In genomic region chr2:230893338-230893737, GRCh38 we compare ENCODE assay signal across 13 cellular contexts. TPM values are rescaled to one million over a fixed set of nuclear protein-coding genes. Genes with fewer than 3 reads are reported as not detected.
DNase-seq lines count a peak whose midpoint lies in the region; ATAC-seq and TF ChIP-seq lines count a peak whose summit lies in the region.
"Had no signal": no experiment of that assay in that cellular context is flagged by ENCODE, and none has a peak within 500 bp of the region (broad histone marks: within the 10 kb centered on the region; RNA-seq: fewer than 3 reads in every experiment).

No MANE protein-coding gene starts in this region.

- WGBS in body of pancreas, 2 donors: 15 to 42% methylated on average over 2 to 6 of the region's 6 CpGs

- no peak overlapping the region for H3K4me3 ChIP-seq in GM12865 (ENCODE audit: low read depth, low read length)
- H3K4me3 ChIP-seq in body of pancreas: no peak overlapping the region
- H3K4me3 ChIP-seq: pancreas had no signal

- H3K36me3 ChIP-seq in body of pancreas (replicated peaks in 1 of 2; ENCODE audit: insufficient read depth in 1 of 2, low read depth in 2 of 2): no peaks in the 10 kb centered on the region
- H3K36me3 ChIP-seq: pancreas had no signal

- no peaks in the 10 kb centered on the region for H3K4me1 Mint-ChIP-seq in Calu3 (ENCODE audit: low read depth, unreplicated experiment)

- H3K27ac ChIP-seq in angular gyrus (ENCODE audit: low read depth, low read length) (peak overlapping the region; percentile 12), body of pancreas (no peak overlapping the region), RWPE1 (no peak overlapping the region)
- H3K27ac ChIP-seq: C4-2B, pancreas had no signal

- intact Hi-C loops in Calu3 (cut with micrococcal nuclease; ENCODE audit: unreplicated experiment) (no loop called here), body of pancreas (cut with DNase I) (no loop called here)

- BruUV-seq in Calu3 (replicated peaks; lab: Mats Ljungman, UMichigan): no TSS peak

- no peaks in the 10 kb centered on the region for H3K9me3 ChIP-seq in body of pancreas
- H3K9me3 ChIP-seq: pancreas had no signal

- no peaks in the 10 kb centered on the region for H3K27me3 ChIP-seq in body of pancreas
- H3K27me3 ChIP-seq: pancreas had no signal

- peak; percentile 74 for DNase-seq in GM12865 (ENCODE audit: low read depth)
- no peak for DNase-seq in NCI-H1092 treated with DMSO at 0.1 percent for 48 hours (lab: John Stamatoyannopoulos, UW)
- DNase-seq in Calu3: no peak
- DNase-seq in body of pancreas: no peak
- DNase-seq in RWPE1 (ENCODE audit: low spot score): no peak
- DNase-seq: NCI-H748 treated with DMSO at 0.1 percent for 48 hours had no signal

- no peak overlapping the region for H3K27ac Mint-ChIP-seq in Calu3 (ENCODE audit: unreplicated experiment)

- peaks cover 85% of the 10 kb centered on the region for H3K27me3 Mint-ChIP-seq in Calu3 (ENCODE audit: unreplicated experiment)
- H3K27me3 Mint-ChIP-seq: activated naive CD8-positive, alpha-beta T cell had no signal

- POLR2A ChIA-PET in RWPE1 (lab: Yijun Ruan, JAX; ENCODE audit: low non-redundant PET): no interaction called here

- no peaks in the 10 kb centered on the region for H3K36me3 Mint-ChIP-seq in Calu3 (ENCODE audit: insufficient read depth, unreplicated experiment)
- H3K36me3 Mint-ChIP-seq: activated naive CD8-positive, alpha-beta T cell had no signal

- CTCF ChIA-PET in Calu3 (lab: Charles Lee) (no interaction called here), RWPE1 (lab: Yijun Ruan, JAX) (no interaction called here)

- TF ChIP-seq CTCF in GM12865 (IDR thresholded peaks at IDR 0.05; ENCODE audit: insufficient read depth, low read depth, low read length, missing control alignments) (no peak), Calu3 (IDR thresholded peaks at IDR 0.05; ENCODE audit: unreplicated experiment) (no peak), body of pancreas (IDR thresholded peaks at IDR 0.05) (no peak), RWPE1 (conservative IDR thresholded peaks at IDR 0.05; ENCODE audit: low read depth) (no peak)

- no peak overlapping the region for H3K4me3 Mint-ChIP-seq in Calu3 (ENCODE audit: low read depth, unreplicated experiment)
- H3K4me3 Mint-ChIP-seq: activated naive CD8-positive, alpha-beta T cell had no signal

- H3K4me1 ChIP-seq in body of pancreas: peaks cover 10% of the 10 kb centered on the region
- H3K4me1 ChIP-seq: pancreas had no signal

- ATAC-seq in GM19397 (IDR thresholded peaks at IDR 0.05; ENCODE audit: unreplicated experiment): peak; percentile 64
- peak; percentile 46 for ATAC-seq in HG02973 (IDR thresholded peaks at IDR 0.05; ENCODE audit: unreplicated experiment)
- no peak for ATAC-seq in body of pancreas

- TF ChIP-seq POLR2A in body of pancreas (IDR thresholded peaks at IDR 0.05): no peak

- no peaks in the 10 kb centered on the region for H3K9me3 Mint-ChIP-seq in Calu3 (ENCODE audit: low read depth, unreplicated experiment)

RNA-seq across cellular contexts. Expression of gene ITM2C, which starts 28.6 kb away (rescaled TPM):
- total RNA-seq in Calu3 (2022): 55.0 and 57.1 TPM in 2 replicates
- 10 to 100 TPM; 32.9 to 43.8 TPM for total RNA-seq in body of pancreas

RNA-seq across cellular contexts. Expression of gene GPR55, which starts 31.7 kb away (rescaled TPM):
- not detected in 2 replicates for total RNA-seq in Calu3 (2022)
- not detected for total RNA-seq in body of pancreas
- total RNA-seq: endothelial cell of umbilical vein had no signal
